Comparison of ENCODE assay signal across 2 cellular contexts in the genomic region with DNA sequence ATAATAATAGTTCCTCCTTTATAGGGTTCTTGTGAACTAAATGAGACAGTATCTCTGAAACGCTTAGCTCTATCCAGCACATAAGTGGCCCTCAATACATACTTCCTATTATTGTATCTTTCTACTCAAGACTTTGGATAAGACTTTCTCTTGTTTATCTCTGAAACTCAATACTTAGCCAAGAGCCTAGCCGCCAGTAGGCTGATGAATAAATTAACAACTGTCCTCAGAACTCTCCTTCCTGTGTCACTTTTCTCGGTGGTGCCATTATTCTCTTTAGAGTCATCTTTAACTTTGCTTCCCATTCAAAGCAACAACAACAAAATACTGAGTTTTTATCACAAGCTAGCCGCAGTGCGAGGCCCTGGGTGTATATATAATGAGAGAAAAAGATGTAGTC.
TF ChIP-seq lines count a peak whose summit lies in the region.

No MANE protein-coding gene starts in this region.

TF ChIP-seq in HEK293, 187 proteins besides CTCF, POLR2A, EP300 and RAD21 (continued from another document):
- TF ChIP-seq, protein P1, sequence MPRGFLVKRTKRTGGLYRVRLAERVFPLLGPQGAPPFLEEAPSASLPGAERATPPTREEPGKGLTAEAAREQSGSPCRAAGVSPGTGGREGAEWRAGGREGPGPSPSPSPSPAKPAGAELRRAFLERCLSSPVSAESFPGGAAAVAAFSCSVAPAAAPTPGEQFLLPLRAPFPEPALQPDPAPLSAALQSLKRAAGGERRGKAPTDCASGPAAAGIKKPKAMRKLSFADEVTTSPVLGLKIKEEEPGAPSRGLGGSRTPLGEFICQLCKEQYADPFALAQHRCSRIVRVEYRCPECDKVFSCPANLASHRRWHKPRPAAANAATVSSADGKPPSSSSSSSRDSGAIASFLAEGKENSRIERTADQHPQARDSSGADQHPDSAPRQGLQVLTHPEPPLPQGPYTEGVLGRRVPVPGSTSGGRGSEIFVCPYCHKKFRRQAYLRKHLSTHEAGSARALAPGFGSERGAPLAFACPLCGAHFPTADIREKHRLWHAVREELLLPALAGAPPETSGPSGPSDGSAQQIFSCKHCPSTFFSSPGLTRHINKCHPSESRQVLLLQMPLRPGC (tag by site-specific recombination; IDR thresholded peaks at IDR 0.05) = no peak
- no peak for TF ChIP-seq ZNF184 (tag by site-specific recombination; IDR thresholded peaks at IDR 0.05)
TF ChIP-seq in HEK293: peak in this region for 1.

TF ChIP-seq in K562, 482 proteins besides CTCF, POLR2A, EP300 and RAD21 (continued from another document):
- TF ChIP-seq, protein P2, sequence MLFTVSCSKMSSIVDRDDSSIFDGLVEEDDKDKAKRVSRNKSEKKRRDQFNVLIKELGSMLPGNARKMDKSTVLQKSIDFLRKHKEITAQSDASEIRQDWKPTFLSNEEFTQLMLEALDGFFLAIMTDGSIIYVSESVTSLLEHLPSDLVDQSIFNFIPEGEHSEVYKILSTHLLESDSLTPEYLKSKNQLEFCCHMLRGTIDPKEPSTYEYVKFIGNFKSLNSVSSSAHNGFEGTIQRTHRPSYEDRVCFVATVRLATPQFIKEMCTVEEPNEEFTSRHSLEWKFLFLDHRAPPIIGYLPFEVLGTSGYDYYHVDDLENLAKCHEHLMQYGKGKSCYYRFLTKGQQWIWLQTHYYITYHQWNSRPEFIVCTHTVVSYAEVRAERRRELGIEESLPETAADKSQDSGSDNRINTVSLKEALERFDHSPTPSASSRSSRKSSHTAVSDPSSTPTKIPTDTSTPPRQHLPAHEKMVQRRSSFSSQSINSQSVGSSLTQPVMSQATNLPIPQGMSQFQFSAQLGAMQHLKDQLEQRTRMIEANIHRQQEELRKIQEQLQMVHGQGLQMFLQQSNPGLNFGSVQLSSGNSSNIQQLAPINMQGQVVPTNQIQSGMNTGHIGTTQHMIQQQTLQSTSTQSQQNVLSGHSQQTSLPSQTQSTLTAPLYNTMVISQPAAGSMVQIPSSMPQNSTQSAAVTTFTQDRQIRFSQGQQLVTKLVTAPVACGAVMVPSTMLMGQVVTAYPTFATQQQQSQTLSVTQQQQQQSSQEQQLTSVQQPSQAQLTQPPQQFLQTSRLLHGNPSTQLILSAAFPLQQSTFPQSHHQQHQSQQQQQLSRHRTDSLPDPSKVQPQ (CRISPR knock-in tag; IDR thresholded peaks at IDR 0.05; ENCODE audit: borderline replicate concordance) = no peak
- TF ChIP-seq CTBP1 (IDR thresholded peaks at IDR 0.05; ENCODE audit: borderline replicate concordance) (no peak), RFX7 (CRISPR knock-in tag; IDR thresholded peaks at IDR 0.05) (no peak)
TF ChIP-seq in K562: peak in this region for 2.
